Comparison of ENCODE assay signal across 14 cellular contexts in the genomic region with DNA sequence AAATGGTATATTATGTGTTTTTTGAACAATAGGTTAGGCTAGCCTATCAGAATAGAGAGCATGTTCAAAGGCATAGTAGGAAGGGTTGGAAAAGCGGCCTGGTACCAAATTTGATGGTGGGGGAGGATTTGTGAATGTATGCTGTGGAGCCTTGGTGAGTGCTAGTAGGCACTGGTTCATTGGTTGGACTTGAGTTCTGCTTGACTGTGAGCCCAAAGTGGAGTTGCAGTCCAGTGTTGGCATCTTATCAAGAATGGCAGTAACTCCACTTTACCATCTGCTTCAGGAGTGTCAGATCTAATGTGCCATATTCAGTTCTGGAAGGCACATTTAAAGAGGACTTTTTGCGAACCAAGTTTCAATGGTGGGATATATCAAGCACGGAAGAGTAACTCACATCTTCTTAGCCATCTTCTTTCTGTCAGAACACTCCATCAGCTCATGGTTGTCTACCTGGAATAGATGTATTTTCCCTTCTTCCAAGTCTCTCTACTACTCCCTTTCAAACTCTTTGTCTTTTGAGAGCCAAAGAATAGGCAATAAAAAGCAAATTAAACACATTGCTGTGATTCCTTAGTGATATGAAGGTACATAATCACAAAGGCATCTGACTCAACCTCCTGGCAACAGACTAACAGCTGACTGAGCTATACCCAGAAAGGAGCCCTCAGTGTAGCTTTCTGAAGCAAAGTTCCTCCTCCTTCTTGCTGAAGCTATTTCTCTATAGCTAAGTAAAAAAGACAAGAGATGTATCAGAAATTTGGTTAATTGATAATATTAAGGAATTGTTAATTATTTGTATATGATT. TPM values are rescaled to one million over a fixed set of nuclear protein-coding genes. Genes with fewer than 3 reads are reported as not detected.
DNase-seq lines count a peak whose midpoint lies in the region; ATAC-seq and TF ChIP-seq lines count a peak whose summit lies in the region.
"Had no signal": no experiment of that assay in that cellular context is flagged by ENCODE, and none has a peak within 500 bp of the region (broad histone marks: within the 10 kb centered on the region; RNA-seq: fewer than 3 reads in every experiment).

No MANE protein-coding gene starts in this region.

- peak overlapping the region in 1 of 2 donors; percentile 52 for H3K27ac ChIP-seq in right atrium auricular region
- H3K27ac ChIP-seq in foreskin keratinocyte: no peak overlapping the region
- H3K27ac ChIP-seq: esophagus muscularis mucosa, thyroid gland had no signal

- peaks cover 69% of the 10 kb centered on the region for H3K36me3 Mint-ChIP-seq in activated T-helper 2 cell treated with anti-CD3 and anti-CD28 coated beads, Interferon-gamma antibody, Interleukin-2, Interleukin-4, amounts not matched to agents 10 μg/mL and 5 μg/mL and 100 μg/mL, durations not matched to agents 14 hours and 24 hours and 36 hours (ENCODE audit: low read depth)

- peak overlapping the region; percentile 93 for H3K27ac Mint-ChIP-seq in activated T-helper 2 cell treated with anti-CD3 and anti-CD28 coated beads, Interferon-gamma antibody, Interleukin-2, Interleukin-4, amounts not matched to agents 10 μg/mL and 5 μg/mL and 100 μg/mL, durations not matched to agents 14 hours and 24 hours and 36 hours
- H3K27ac Mint-ChIP-seq: memory B cell, T-cell had no signal

- H3K4me3 ChIP-seq in right atrium auricular region: no peak overlapping the region
- H3K4me3 ChIP-seq: esophagus muscularis mucosa, thyroid gland had no signal

- ATAC-seq in left cardiac atrium: peak; percentile 59 to 62
- peak; percentile 69 for ATAC-seq in foreskin keratinocyte

- H3K4me1 Mint-ChIP-seq in activated T-helper 2 cell treated with anti-CD3 and anti-CD28 coated beads, Interferon-gamma antibody, Interleukin-2, Interleukin-4, amounts not matched to agents 10 μg/mL and 5 μg/mL and 100 μg/mL, durations not matched to agents 14 hours and 24 hours and 36 hours (ENCODE audit: low read depth): peaks cover 79% of the 10 kb centered on the region

- no peak for TF ChIP-seq CTCF in right atrium auricular region (IDR thresholded peaks at IDR 0.05)
- TF ChIP-seq CTCF in foreskin keratinocyte (conservative IDR thresholded peaks at IDR 0.05): no peak

- no peaks in the 10 kb centered on the region for H3K27me3 ChIP-seq in right atrium auricular region
- H3K27me3 ChIP-seq in foreskin keratinocyte: no peaks in the 10 kb centered on the region
- H3K27me3 ChIP-seq: esophagus muscularis mucosa, thyroid gland had no signal

- no peaks in the 10 kb centered on the region for H3K36me3 ChIP-seq in right atrium auricular region
- H3K36me3 ChIP-seq: esophagus muscularis mucosa, thyroid gland had no signal

- no peaks in the 10 kb centered on the region for H3K27me3 Mint-ChIP-seq in activated T-helper 2 cell treated with anti-CD3 and anti-CD28 coated beads, Interferon-gamma antibody, Interleukin-2, Interleukin-4, amounts not matched to agents 10 μg/mL and 5 μg/mL and 100 μg/mL, durations not matched to agents 14 hours and 24 hours and 36 hours (ENCODE audit: low read depth)
- H3K27me3 Mint-ChIP-seq: memory B cell, T-cell had no signal

- intact Hi-C loops in left cardiac atrium (cut with DNase I): no loop called here
- intact Hi-C loops in activated T-helper 2 cell treated with anti-CD3 and anti-CD28 coated beads, Interferon-gamma antibody, Interleukin-2, Interleukin-4, amounts not matched to agents 10 μg/mL and 5 μg/mL and 100 μg/mL, durations not matched to agents 14 hours and 24 hours and 36 hours (cut with micrococcal nuclease): loop anchor here (2.0 kb wide), 1 partner anchor 43 kb away; no protein-coding TSS in a partner anchor

- peak overlapping the region; percentile 1 for H3K4me3 Mint-ChIP-seq in activated T-helper 2 cell treated with anti-CD3 and anti-CD28 coated beads, Interferon-gamma antibody, Interleukin-2, Interleukin-4, amounts not matched to agents 10 μg/mL and 5 μg/mL and 100 μg/mL, durations not matched to agents 14 hours and 24 hours and 36 hours (ENCODE audit: low read depth)
- H3K4me3 Mint-ChIP-seq: memory B cell, T-cell had no signal

- peaks cover 0 to 32% of the 10 kb centered on the region in 2 donors for H3K4me1 ChIP-seq in right atrium auricular region
- H3K4me1 ChIP-seq in foreskin keratinocyte: peaks cover 19% of the 10 kb centered on the region
- H3K4me1 ChIP-seq: Caco-2, thyroid gland had no signal

- H3K9me3 Mint-ChIP-seq in activated T-helper 2 cell treated with anti-CD3 and anti-CD28 coated beads, Interferon-gamma antibody, Interleukin-2, Interleukin-4, amounts not matched to agents 10 μg/mL and 5 μg/mL and 100 μg/mL, durations not matched to agents 14 hours and 24 hours and 36 hours: no peaks in the 10 kb centered on the region
- H3K9me3 Mint-ChIP-seq: memory B cell, T-cell had no signal

- DNase-seq in left cardiac atrium: no peak
- DNase-seq in right atrium auricular region (ENCODE audit: low spot score): no peak
- DNase-seq in activated T-helper 2 cell treated with anti-CD3 and anti-CD28 coated beads, Interferon-gamma antibody, Interleukin-2, Interleukin-4, amounts not matched to agents 10 μg/mL and 5 μg/mL and 100 μg/mL, durations not matched to agents 14 hours and 24 hours and 36 hours (ENCODE audit: low spot score): no peak
- peak; percentile 21 to 59 for DNase-seq in foreskin keratinocyte
- DNase-seq in germinal center (ENCODE audit: low spot score): no peak
- no peak for DNase-seq in T-helper 9 cell
- no peak for DNase-seq in stimulated activated CD8-positive, alpha-beta memory T cell treated with anti-CD3 and anti-CD28 coated beads, Interleukin-4, amount 100 ng/mL, for 48 hours
- no peak for DNase-seq in SW 1271 (lab: John Stamatoyannopoulos, UW)
- DNase-seq: Caco-2, NCI-H2107, T-cell had no signal

- H3K9me3 ChIP-seq in right atrium auricular region: no peaks in the 10 kb centered on the region
- H3K9me3 ChIP-seq: Caco-2, esophagus muscularis mucosa, thyroid gland had no signal

RNA-seq across cellular contexts. Expression of a gene that starts 21.7 kb away (rescaled TPM):
- 1 to 10 TPM; 4.9 to 6.9 TPM for total RNA-seq in left cardiac atrium
- 1 to 10 TPM; 5.5 to 8.2 TPM for total RNA-seq in right atrium auricular region
- total RNA-seq in activated T-helper 2 cell treated with anti-CD3 and anti-CD28 coated beads, Interferon-gamma antibody, Interleukin-2, Interleukin-4, amounts not matched to agents 10 μg/mL and 5 μg/mL and 100 μg/mL, durations not matched to agents 14 hours and 24 hours and 36 hours: 48.2 and 48.7 TPM in 2 replicates
- 1.2 and 1.3 TPM in 2 replicates for total RNA-seq in foreskin keratinocyte
- polyA plus RNA-seq in foreskin keratinocyte: 0.29 and 0.31 TPM in 2 replicates

Comparison
In these comparisons a context has a peak if more than half of its experiments do, and no peak if none do; other contexts are left out.
1. DNase-seq: peak in foreskin keratinocyte (2 of 2); none in left cardiac atrium (single experiment), right atrium auricular region (single experiment), activated T-helper 2 cell treated with anti-CD3 and anti-CD28 coated beads, Interferon-gamma antibody, Interleukin-2, Interleukin-4, amounts not matched to agents 10 μg/mL and 5 μg/mL and 100 μg/mL, durations not matched to agents 14 hours and 24 hours and 36 hours (single experiment), germinal center (single experiment), T-helper 9 cell (single experiment), stimulated activated CD8-positive, alpha-beta memory T cell treated with anti-CD3 and anti-CD28 coated beads, Interleukin-4, amount 100 ng/mL, for 48 hours (single experiment) and SW 1271 (0 of 2).